21 cellular contexts compared by ENCODE assay signal in genomic region chr2:23367760-23368159, GRCh38. TPM values are rescaled to one million over a fixed set of nuclear protein-coding genes. Genes with fewer than 3 reads are reported as not detected.
DNase-seq lines count a peak whose midpoint lies in the region; ATAC-seq and TF ChIP-seq lines count a peak whose summit lies in the region.
"Had no signal": no experiment of that assay in that cellular context is flagged by ENCODE, and none has a peak within 500 bp of the region (broad histone marks: within the 10 kb centered on the region; RNA-seq: fewer than 3 reads in every experiment).

No MANE protein-coding gene starts in this region.

- TF ChIP-seq CTCF in HFFc6 (IDR thresholded peaks at IDR 0.05) (no peak), fibroblast of lung (conservative IDR thresholded peaks at IDR 0.05 in 1 of 2, IDR thresholded peaks at IDR 0.05 in 1 of 2; ENCODE audit: low read depth in 1 of 2, low read length in 2 of 2) (no peak), smooth muscle cell (IDR thresholded peaks at IDR 0.05; ENCODE audit: borderline replicate concordance, insufficient read depth, poor library complexity, severe bottlenecking) (no peak)

- H3K9ac ChIP-seq in fibroblast of lung (ENCODE audit: insufficient read depth, low read length): no peak overlapping the region
- no peak overlapping the region for H3K9ac ChIP-seq in smooth muscle cell (ENCODE audit: low read depth)
- H3K9ac ChIP-seq: KMS-11 had no signal

- H3K36me3 ChIP-seq in fibroblast of lung (ENCODE audit: control insufficient read depth, insufficient read depth, low read length) (no peaks in the 10 kb centered on the region), smooth muscle cell (ENCODE audit: low read depth) (no peaks in the 10 kb centered on the region)
- H3K36me3 ChIP-seq: BE2C, sigmoid colon had no signal

- H3K4me1 Mint-ChIP-seq in HFFc6 (ENCODE audit: low read depth): peaks cover 37% of the 10 kb centered on the region

- H3K4me2 ChIP-seq in fibroblast of lung (ENCODE audit: extremely low read depth, insufficient read depth, low read length) (peak overlapping the region; percentile 63), smooth muscle cell (peak overlapping the region; percentile 24)
- H3K4me2 ChIP-seq: KMS-11 had no signal

- H3K36me3 Mint-ChIP-seq in HFFc6 (ENCODE audit: low read depth): peaks cover 5% of the 10 kb centered on the region; the same call in 1 of the 2 replicates
- H3K36me3 Mint-ChIP-seq: brain, memory B cell had no signal

- ATAC-seq in SK-N-SH treated with all-trans-retinoic acid at 6 μM for 48 hours: peak; percentile 66; the same call in 1 of the 3 replicates
- ATAC-seq: Panc1 had no signal

- H3K27ac Mint-ChIP-seq in HFFc6: no peak overlapping the region; the same call in 1 of the 2 replicates
- H3K27ac Mint-ChIP-seq: brain; memory B cell; progenitor cell of endocrine pancreas; T-helper 1 cell treated with Interleukin-12 subunit alpha and Interleukin-12 subunit beta and Interleukin-4 antibody, amounts not matched to agents 30 μg/mL and 1 μg/mL, for 36 hours had no signal

- DNase-seq in HFFc6 (peak; percentile 21), fibroblast of lung (ENCODE audit: low read depth in 2 of 2) (peak; percentile 13 to 67), smooth muscle cell (lab: John Stamatoyannopoulos, UW; ENCODE audit: unreplicated experiment) (no peak), T-helper 2 cell (no peak), A172 (ENCODE audit: low spot score) (no peak)
- no peak for DNase-seq in activated effector memory CD4-positive, alpha-beta T cell treated with Interleukin-2 at 50 U/mL for 16 hours
- DNase-seq: activated CD8-positive, alpha-beta memory T cell treated with anti-CD3 and anti-CD28 coated beads for 24 hours; activated T-cell treated with anti-CD3 and anti-CD28 coated beads, Interleukin-2, amount 50 U/mL, for 1 hour; BE2C; DMS79; head of caudate nucleus; NCI-H1694; NCI-H524; sigmoid colon had no signal

- H3F3A ChIP-seq in smooth muscle cell (ENCODE audit: low read depth): no peaks in the 10 kb centered on the region

- no peak overlapping the region for H2AFZ ChIP-seq in fibroblast of lung (ENCODE audit: low read length)
- no peak overlapping the region for H2AFZ ChIP-seq in smooth muscle cell (ENCODE audit: low read depth)

- H3K27me3 ChIP-seq in fibroblast of lung (ENCODE audit: control insufficient read depth, insufficient read depth, low read length): no peaks in the 10 kb centered on the region
- no peaks in the 10 kb centered on the region for H3K27me3 ChIP-seq in smooth muscle cell (ENCODE audit: low read depth)
- H3K27me3 ChIP-seq: BE2C, sigmoid colon had no signal

- WGBS in smooth muscle cell (ENCODE audit: low lambda C conversion rate): 46% methylated on average over 3 of the region's 3 CpGs

- H3K4me3 Mint-ChIP-seq in HFFc6: peak overlapping the region; percentile 16; the same call in 1 of the 2 replicates
- H3K4me3 Mint-ChIP-seq: brain; memory B cell; T-helper 1 cell treated with Interleukin-12 subunit alpha and Interleukin-12 subunit beta and Interleukin-4 antibody, amounts not matched to agents 30 μg/mL and 1 μg/mL, for 36 hours had no signal

- peak overlapping the region in 1 of 4 experiments; percentile 36 for H3K4me3 ChIP-seq in fibroblast of lung (replicated peaks in 1 of 4; ENCODE audit: control extremely low read depth in 1 of 4, insufficient read depth in 1 of 4, low read depth in 3 of 4, low read length in 4 of 4)
- no peak overlapping the region for H3K4me3 ChIP-seq in smooth muscle cell
- H3K4me3 ChIP-seq: sigmoid colon had no signal

- H3K27me3 Mint-ChIP-seq in HFFc6 (ENCODE audit: insufficient read depth): peaks cover 10% of the 10 kb centered on the region

- no peaks in the 10 kb centered on the region for H3K4me1 ChIP-seq in fibroblast of lung (ENCODE audit: control insufficient read depth, extremely low read depth, insufficient read depth, low read length)
- no peaks in the 10 kb centered on the region for H3K4me1 ChIP-seq in smooth muscle cell (ENCODE audit: low read depth)

- H3K9me3 Mint-ChIP-seq in HFFc6: no peaks in the 10 kb centered on the region
- H3K9me3 Mint-ChIP-seq: T-helper 1 cell treated with Interleukin-12 subunit alpha and Interleukin-12 subunit beta and Interleukin-4 antibody, amounts not matched to agents 30 μg/mL and 1 μg/mL, for 36 hours had no signal

- H3K27ac ChIP-seq in fibroblast of lung (ENCODE audit: insufficient read depth, low read length): no peak overlapping the region
- no peak overlapping the region for H3K27ac ChIP-seq in smooth muscle cell (ENCODE audit: low read depth)
- H3K27ac ChIP-seq: KMS-11, sigmoid colon had no signal

- H3K79me2 ChIP-seq in fibroblast of lung (ENCODE audit: control insufficient read depth, insufficient read depth, low read length): no peaks in the 10 kb centered on the region
- H3K79me2 ChIP-seq in smooth muscle cell (ENCODE audit: low read depth): no peaks in the 10 kb centered on the region

- H3K9me3 ChIP-seq in fibroblast of lung (ENCODE audit: control insufficient read depth, insufficient read depth, low read depth, low read length) (no peaks in the 10 kb centered on the region), smooth muscle cell (replicated peaks; ENCODE audit: low read depth) (no peaks in the 10 kb centered on the region)
- H3K9me3 ChIP-seq: BE2C, sigmoid colon had no signal

- no peaks in the 10 kb centered on the region for H4K20me1 ChIP-seq in fibroblast of lung (ENCODE audit: control insufficient read depth, extremely low read depth, insufficient read depth, low read length)
- H4K20me1 ChIP-seq in smooth muscle cell (ENCODE audit: low read depth): no peaks in the 10 kb centered on the region

TF ChIP-seq in SK-N-SH treated with all-trans-retinoic acid at 6 μM for 48 hours, 23 proteins besides CTCF, POLR2A, EP300 and RAD21:
- TF ChIP-seq CSRNP3 (CRISPR knock-in tag; IDR thresholded peaks at IDR 0.05): no peak
- peak; percentile 46; the same call in 1 of the 2 replicates for TF ChIP-seq ISL1 (CRISPR knock-in tag; IDR thresholded peaks at IDR 0.05)

RNA-seq across cellular contexts. Expression of gene KLHL29, which starts 17.2 kb away (rescaled TPM):
- 1 to 10 TPM; 7.4 to 9.7 (median 8.6) TPM for total RNA-seq in HFFc6 (2021; fragmentation: NEBNext Ultra II Directional; extraction: Animal tissue kit (Norgen Biotek cat#: 25700))
- total RNA-seq in fibroblast of lung: 4.9 and 7.9 TPM in 2 replicates
- polyA plus RNA-seq in fibroblast of lung: 4.2 and 7.1 TPM in 2 replicates
- polyA plus RNA-seq in fibroblast of lung (2012): 6.0 and 9.4 TPM in 2 replicates
- polyA minus RNA-seq in fibroblast of lung (ENCODE audit: low replicate concordance): 6.0 and 9.9 TPM in 2 replicates
- total RNA-seq in smooth muscle cell: 3.1 and 3.4 TPM in 2 replicates
- 5.0 and 6.6 TPM in 2 replicates for polyA plus RNA-seq in smooth muscle cell
- total RNA-seq in A172 (2014; rRNA removed; shearing (Covaris generic)): 0.76 and 0.86 TPM in 2 replicates

Comparison
In these comparisons a context has a peak if more than half of its experiments do, and no peak if none do; other contexts are left out.
1. DNase-seq: peak in HFFc6 (single experiment) and fibroblast of lung (2 of 2); none in smooth muscle cell (single experiment), activated effector memory CD4-positive, alpha-beta T cell treated with Interleukin-2 at 50 U/mL for 16 hours (single experiment), T-helper 2 cell (0 of 5) and A172 (single experiment).